1 cellular context compared by ENCODE assay signal in genomic region chr11:117826832-117827231, GRCh38.
TF ChIP-seq lines count a peak whose summit lies in the region.

No MANE protein-coding gene starts in this region.

TF ChIP-seq in A549, 52 proteins besides CTCF, POLR2A, EP300 and RAD21:
- TF ChIP-seq PHF8 (IDR thresholded peaks at IDR 0.05; ENCODE audit: borderline replicate concordance, low read depth) (no peak), KDM1A (IDR thresholded peaks at IDR 0.05; ENCODE audit: low read depth) (no peak), ZNF302 (CRISPR knock-in tag; IDR thresholded peaks at IDR 0.05) (no peak), TP53 (CRISPR knock-in tag; IDR thresholded peaks at IDR 0.05) (no peak), EHMT2 (IDR thresholded peaks at IDR 0.05; ENCODE audit: low read depth) (no peak), BCL3 (IDR thresholded peaks at IDR 0.05) (no peak), PBX3 (IDR thresholded peaks at IDR 0.05) (no peak), MAZ (IDR thresholded peaks at IDR 0.05; ENCODE audit: borderline replicate concordance, low read depth, low read length) (no peak), CBX8 (IDR thresholded peaks at IDR 0.05) (no peak)
